10 cellular contexts compared by ENCODE assay signal in the genomic region with DNA sequence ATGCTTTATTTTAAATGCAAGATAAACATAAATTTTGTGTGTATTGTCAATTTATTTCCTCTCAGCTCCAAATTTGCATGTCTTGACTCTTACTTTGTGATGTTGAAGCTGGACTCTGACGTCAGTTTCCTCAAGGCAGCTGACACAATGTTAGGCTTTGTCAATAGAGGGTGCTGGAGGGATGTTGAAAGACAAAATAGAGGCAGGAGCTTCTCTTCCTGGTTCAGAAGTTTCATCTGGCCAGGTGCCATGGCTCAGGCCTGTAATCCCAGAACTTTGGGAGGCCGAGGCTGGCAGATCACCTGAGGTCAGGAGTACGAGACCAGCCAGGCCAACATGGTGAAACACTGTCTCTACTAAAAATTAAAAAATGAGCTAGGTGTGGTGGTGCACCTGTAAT.
DNase-seq lines count a peak whose midpoint lies in the region; ATAC-seq and TF ChIP-seq lines count a peak whose summit lies in the region.
"Had no signal": no experiment of that assay in that cellular context is flagged by ENCODE, and none has a peak within 500 bp of the region (broad histone marks: within the 10 kb centered on the region; RNA-seq: fewer than 3 reads in every experiment).

No MANE protein-coding gene starts in this region.

- H3K27me3 Mint-ChIP-seq in endothelial cell (ENCODE audit: unreplicated experiment) (no peaks in the 10 kb centered on the region), type B pancreatic cell (no peaks in the 10 kb centered on the region)

- no peaks in the 10 kb centered on the region for H3K4me1 ChIP-seq in left ventricle myocardium inferior

- no peak overlapping the region for H3K27ac Mint-ChIP-seq in endothelial cell (ENCODE audit: unreplicated experiment)
- no peak overlapping the region for H3K27ac Mint-ChIP-seq in type B pancreatic cell
- H3K27ac Mint-ChIP-seq in stimulated activated effector memory CD8-positive, alpha-beta T cell treated with anti-CD3 and anti-CD28 coated beads, Interleukin-12 subunit alpha, Interleukin-12 subunit beta, amount 100 ng/mL, for 72 hours, result no peak overlapping the region

- DNase-seq in left ventricle myocardium inferior, result no peak
- no peak for DNase-seq in cardiac septum (ENCODE audit: low spot score)
- peak; percentile 38 for DNase-seq in NAMALWA (ENCODE audit: low spot score)
- peak; percentile 24 for DNase-seq in endothelial cell (ENCODE audit: low spot score)
- DNase-seq in stromal cell of bone marrow (ENCODE audit: low read depth), result peak; percentile 16
- no peak for DNase-seq in type B pancreatic cell (ENCODE audit: extremely low spot score, unreplicated experiment)
- no peak for DNase-seq in activated effector memory CD4-positive, alpha-beta T cell treated with anti-CD3 and anti-CD28 coated beads, Interleukin-2, amount 50 U/mL, for 16 hours
- DNase-seq in stimulated activated effector memory CD8-positive, alpha-beta T cell treated with anti-CD3 and anti-CD28 coated beads, Interleukin-12 subunit alpha, Interleukin-12 subunit beta, amount 100 ng/mL, for 72 hours (ENCODE audit: low spot score in 2 of 2), result no peak
- DNase-seq: activated CD4-positive, alpha-beta T cell treated with anti-CD3 and anti-CD28 coated beads, Interleukin-2, amount 50 U/mL, for 4 hours had no signal

- no peaks in the 10 kb centered on the region for H3K36me3 Mint-ChIP-seq in endothelial cell (ENCODE audit: low read depth, unreplicated experiment)
- peaks cover 5% of the 10 kb centered on the region for H3K36me3 Mint-ChIP-seq in type B pancreatic cell
- H3K36me3 Mint-ChIP-seq in stimulated activated effector memory CD8-positive, alpha-beta T cell treated with anti-CD3 and anti-CD28 coated beads, Interleukin-12 subunit alpha, Interleukin-12 subunit beta, amount 100 ng/mL, for 72 hours, result no peaks in the 10 kb centered on the region

- H3K4me1 Mint-ChIP-seq in endothelial cell (ENCODE audit: unreplicated experiment), result no peaks in the 10 kb centered on the region
- no peaks in the 10 kb centered on the region for H3K4me1 Mint-ChIP-seq in type B pancreatic cell (ENCODE audit: unreplicated experiment)
- no peaks in the 10 kb centered on the region for H3K4me1 Mint-ChIP-seq in stimulated activated effector memory CD8-positive, alpha-beta T cell treated with anti-CD3 and anti-CD28 coated beads, Interleukin-12 subunit alpha, Interleukin-12 subunit beta, amount 100 ng/mL, for 72 hours

- TF ChIP-seq CTCF in left ventricle myocardium inferior (IDR thresholded peaks at IDR 0.05; ENCODE audit: borderline replicate concordance), result peak; percentile 22
- TF ChIP-seq CTCF in endothelial cell (IDR thresholded peaks at IDR 0.05; ENCODE audit: unreplicated experiment), result no peak
- TF ChIP-seq CTCF in type B pancreatic cell (conservative IDR thresholded peaks at IDR 0.05), result no peak

- no peak overlapping the region for H3K27ac ChIP-seq in left ventricle myocardium inferior (replicated peaks)
- H3K27ac ChIP-seq: HL-60 had no signal

- no peaks in the 10 kb centered on the region for H3K36me3 ChIP-seq in left ventricle myocardium inferior

- no peak for ATAC-seq in stimulated activated effector memory CD8-positive, alpha-beta T cell treated with anti-CD3 and anti-CD28 coated beads, Interleukin-12 subunit alpha, Interleukin-12 subunit beta, amount 100 ng/mL, for 72 hours

- intact Hi-C loops in left ventricle myocardium inferior (cut with micrococcal nuclease) (no loop called here), cardiac septum (cut with DNase I) (no loop called here)

- no peaks in the 10 kb centered on the region for H3K9me3 Mint-ChIP-seq in endothelial cell (ENCODE audit: unreplicated experiment)
- peaks cover 5% of the 10 kb centered on the region for H3K9me3 Mint-ChIP-seq in type B pancreatic cell
- peaks cover 9% of the 10 kb centered on the region for H3K9me3 Mint-ChIP-seq in stimulated activated effector memory CD8-positive, alpha-beta T cell treated with anti-CD3 and anti-CD28 coated beads, Interleukin-12 subunit alpha, Interleukin-12 subunit beta, amount 100 ng/mL, for 72 hours

- no peaks in the 10 kb centered on the region for H3K27me3 ChIP-seq in left ventricle myocardium inferior (ENCODE audit: low read depth)

- no peaks in the 10 kb centered on the region for H3K9me3 ChIP-seq in left ventricle myocardium inferior (replicated peaks)

- H3K4me3 ChIP-seq in left ventricle myocardium inferior, result no peak overlapping the region

- no peak overlapping the region for H3K4me3 Mint-ChIP-seq in endothelial cell (ENCODE audit: unreplicated experiment)
- H3K4me3 Mint-ChIP-seq in type B pancreatic cell, result no peak overlapping the region
- H3K4me3 Mint-ChIP-seq in stimulated activated effector memory CD8-positive, alpha-beta T cell treated with anti-CD3 and anti-CD28 coated beads, Interleukin-12 subunit alpha, Interleukin-12 subunit beta, amount 100 ng/mL, for 72 hours, result no peak overlapping the region

Comparison
In these comparisons a context has a peak if more than half of its experiments do, and no peak if none do; other contexts are left out.
1. DNase-seq: peak in NAMALWA (single experiment), endothelial cell (single experiment) and stromal cell of bone marrow (single experiment); none in left ventricle myocardium inferior (single experiment), cardiac septum (single experiment), type B pancreatic cell (single experiment), activated effector memory CD4-positive, alpha-beta T cell treated with anti-CD3 and anti-CD28 coated beads, Interleukin-2, amount 50 U/mL, for 16 hours (single experiment) and stimulated activated effector memory CD8-positive, alpha-beta T cell treated with anti-CD3 and anti-CD28 coated beads, Interleukin-12 subunit alpha, Interleukin-12 subunit beta, amount 100 ng/mL, for 72 hours (0 of 2).